1 cellular context compared by ENCODE assay signal in genomic region chr4:182917182-182918043, GRCh38.
TF ChIP-seq lines count a peak whose summit lies in the region.

DCTD (minus strand) TSS chr4:182917386; CDS start chr4:182915568, 1,818 bp downstream.

TF ChIP-seq in K562, 482 proteins besides CTCF, POLR2A, EP300 and RAD21 (continued from another document and continues in another):
- TF ChIP-seq ZBTB33 (CRISPR knock-in tag; IDR thresholded peaks at IDR 0.05) (no peak), YY1 (IDR thresholded peaks at IDR 0.05; ENCODE audit: borderline replicate concordance in 1 of 3, control insufficient read depth in 1 of 3, extremely low read depth in 1 of 3, insufficient read depth in 3 of 3, insufficient read length in 1 of 3, insufficient replicate concordance in 2 of 3, low read depth in 1 of 3, low read length in 2 of 3) (peak in 2 of 3 experiments; percentile 13 to 47), POLR2H (tag; IDR thresholded peaks at IDR 0.05; ENCODE audit: low read depth) (peak; percentile 60; the same call in 1 of the 2 replicates), ZKSCAN3 (CRISPR knock-in tag; IDR thresholded peaks at IDR 0.05) (no peak), ATF4 (CRISPR knock-in tag; IDR thresholded peaks at IDR 0.05) (no peak), TCF3 (CRISPR knock-in tag; IDR thresholded peaks at IDR 0.05) (0 out of 2 replicates have a peak, but pooled peaks have one; percentile 4), SIN3A (IDR thresholded peaks at IDR 0.05; ENCODE audit: borderline replicate concordance in 2 of 2, control insufficient read depth in 1 of 2, low read depth in 2 of 2, low read length in 2 of 2) (peak in 1 of 2 experiments; percentile 5; a peak in 1 of 4 replicates), SRF (CRISPR knock-in tag; IDR thresholded peaks at IDR 0.05) (no peak), SMAD1 (IDR thresholded peaks at IDR 0.05; ENCODE audit: low read depth, low read length, partially characterized antibody) (no peak), SNAPC5 (CRISPR knock-in tag; IDR thresholded peaks at IDR 0.05) (no peak), FOXA1 (IDR thresholded peaks at IDR 0.05; ENCODE audit: borderline replicate concordance) (no peak), ZFPM2 (CRISPR knock-in tag; IDR thresholded peaks at IDR 0.05) (no peak), HMG20A (CRISPR knock-in tag; conservative IDR thresholded peaks at IDR 0.05) (no peak), ZNF561 (CRISPR knock-in tag; conservative IDR thresholded peaks at IDR 0.05) (no peak), ZNF444 (CRISPR knock-in tag; IDR thresholded peaks at IDR 0.05) (no peak), TCF7 (IDR thresholded peaks at IDR 0.05; ENCODE audit: borderline replicate concordance) (no peak), ZBTB5 (IDR thresholded peaks at IDR 0.05) (no peak), TRIM28 (IDR thresholded peaks at IDR 0.05) (no peak), TAF15 (IDR thresholded peaks at IDR 0.05; ENCODE audit: low read depth, low read length) (no peak), ADNP (tag; IDR thresholded peaks at IDR 0.05) (no peak), BCLAF1 (IDR thresholded peaks at IDR 0.05; ENCODE audit: borderline replicate concordance in 1 of 2, control insufficient read depth in 1 of 2, low read depth in 2 of 2, low read length in 1 of 2) (no peak), ZHX1 (conservative IDR thresholded peaks at IDR 0.05; ENCODE audit: low read length) (no peak), ZNF134 (CRISPR knock-in tag; conservative IDR thresholded peaks at IDR 0.05) (no peak), TFE3 (CRISPR knock-in tag; IDR thresholded peaks at IDR 0.05) (no peak), FOS (IDR thresholded peaks at IDR 0.05; ENCODE audit: extremely low read depth, insufficient read length) (no peak), ARHGAP35 (IDR thresholded peaks at IDR 0.05; ENCODE audit: partially characterized antibody) (no peak), RBFOX2 (IDR thresholded peaks at IDR 0.05; ENCODE audit: low read depth, low read length) (peak; percentile 80), ELF1 (tag; IDR thresholded peaks at IDR 0.05) (peak; percentile 32), MBD1 (CRISPR knock-in tag; IDR thresholded peaks at IDR 0.05) (no peak), RBM34 (IDR thresholded peaks at IDR 0.05; ENCODE audit: borderline replicate concordance, insufficient read depth, low read length) (no peak), SREBF2 (CRISPR knock-in tag; IDR thresholded peaks at IDR 0.05) (no peak), ZNF407 (IDR thresholded peaks at IDR 0.05; ENCODE audit: low read depth) (no peak), TAF1 (IDR thresholded peaks at IDR 0.05; ENCODE audit: control insufficient read depth, extremely low read depth, insufficient read depth, low read length, severe bottlenecking) (peak; percentile 75)
